In genomic region chr3:178260887-178261286, GRCh38 we compare ENCODE assay signal across 2 cellular contexts.
TF ChIP-seq lines count a peak whose summit lies in the region.

No MANE protein-coding gene starts in this region.

TF ChIP-seq in A549, 52 proteins besides CTCF, POLR2A, EP300 and RAD21 (continued from another document):
- no peak for TF ChIP-seq CHD4 (IDR thresholded peaks at IDR 0.05; ENCODE audit: borderline replicate concordance)
- TF ChIP-seq FOSL2 (IDR thresholded peaks at IDR 0.05) = no peak
- no peak for TF ChIP-seq FOSL2 (CRISPR knock-in tag; IDR thresholded peaks at IDR 0.05)
- no peak for TF ChIP-seq RNF2 (IDR thresholded peaks at IDR 0.05; ENCODE audit: borderline replicate concordance, low read depth)
- no peak for TF ChIP-seq ZNF302 (CRISPR knock-in tag; IDR thresholded peaks at IDR 0.05)
- no peak for TF ChIP-seq KDM5A (IDR thresholded peaks at IDR 0.05)
- no peak for TF ChIP-seq RCOR1 (IDR thresholded peaks at IDR 0.05; ENCODE audit: low read depth, low read length)
- no peak for TF ChIP-seq ATOH8 (CRISPR knock-in tag; IDR thresholded peaks at IDR 0.05; ENCODE audit: low read depth)
- TF ChIP-seq TP53 (CRISPR knock-in tag; IDR thresholded peaks at IDR 0.05) = no peak
- TF ChIP-seq NPAS2 (CRISPR knock-in tag; IDR thresholded peaks at IDR 0.05; ENCODE audit: borderline replicate concordance) = no peak
- TF ChIP-seq GATA3 (IDR thresholded peaks at IDR 0.05; ENCODE audit: borderline replicate concordance) = no peak
- no peak for TF ChIP-seq SREBF2 (IDR thresholded peaks at IDR 0.05)
- no peak for TF ChIP-seq ZC3H11A (IDR thresholded peaks at IDR 0.05)
- no peak for TF ChIP-seq RARB (CRISPR knock-in tag; IDR thresholded peaks at IDR 0.05)

TF ChIP-seq in K562, 482 proteins besides CTCF, POLR2A, EP300 and RAD21 (continued from another document and continues in another):
- TF ChIP-seq ZNF592 (IDR thresholded peaks at IDR 0.05) (peak; percentile 67; the same call in 1 of the 2 replicates), ZNF197 (CRISPR knock-in tag; IDR thresholded peaks at IDR 0.05; ENCODE audit: low read depth) (no peak), EHMT2 (IDR thresholded peaks at IDR 0.05) (no peak), TEAD4 (IDR thresholded peaks at IDR 0.05; ENCODE audit: low read length) (peak; percentile 95), TEAD4 (CRISPR knock-in tag; IDR thresholded peaks at IDR 0.05; ENCODE audit: borderline replicate concordance) (no peak), NFE2 (IDR thresholded peaks at IDR 0.05; ENCODE audit: low read depth) (peak; percentile 9; the same call in 1 of the 2 replicates), BRF2 (IDR thresholded peaks at IDR 0.05; ENCODE audit: borderline replicate concordance, insufficient read depth, insufficient read length) (no peak), HBP1 (CRISPR knock-in tag; IDR thresholded peaks at IDR 0.05) (no peak), IRF9 (tag; IDR thresholded peaks at IDR 0.05) (no peak), CHD1 (IDR thresholded peaks at IDR 0.05; ENCODE audit: low read length) (no peak), SMAD4 (CRISPR knock-in tag; conservative IDR thresholded peaks at IDR 0.05) (peak; percentile 97), KDM2B (CRISPR knock-in tag; IDR thresholded peaks at IDR 0.05) (no peak), SRSF9 (IDR thresholded peaks at IDR 0.05; ENCODE audit: borderline replicate concordance, low read depth, low read length) (no peak), HNRNPUL1 (IDR thresholded peaks at IDR 0.05; ENCODE audit: low read length) (no peak), RERE (CRISPR knock-in tag; IDR thresholded peaks at IDR 0.05; ENCODE audit: borderline replicate concordance) (no peak), TSC22D4 (tag; IDR thresholded peaks at IDR 0.05) (no peak), XRCC3 (IDR thresholded peaks at IDR 0.05) (no peak), SMARCA4 (IDR thresholded peaks at IDR 0.05) (peak; percentile 93), CBX5 (IDR thresholded peaks at IDR 0.05; ENCODE audit: borderline replicate concordance, low read depth) (no peak), POLR3G (IDR thresholded peaks at IDR 0.05; ENCODE audit: extremely low read depth, insufficient read length, insufficient replicate concordance) (no peak), ZNF668 (CRISPR knock-in tag; IDR thresholded peaks at IDR 0.05) (no peak), MBD1 (CRISPR knock-in tag; IDR thresholded peaks at IDR 0.05) (no peak), RREB1 (CRISPR knock-in tag; IDR thresholded peaks at IDR 0.05) (no peak), CEBPG (CRISPR knock-in tag; IDR thresholded peaks at IDR 0.05) (no peak), CEBPG (tag; conservative IDR thresholded peaks at IDR 0.05 in 1 of 2, IDR thresholded peaks at IDR 0.05 in 1 of 2) (no peak), THRA (IDR thresholded peaks at IDR 0.05) (no peak), FOXK1 (CRISPR knock-in tag; IDR thresholded peaks at IDR 0.05; ENCODE audit: borderline replicate concordance) (no peak), CBX1 (IDR thresholded peaks at IDR 0.05; ENCODE audit: low read depth) (no peak), MCM3 (IDR thresholded peaks at IDR 0.05) (no peak), ZBTB1 (CRISPR knock-in tag; IDR thresholded peaks at IDR 0.05; ENCODE audit: borderline replicate concordance, low read depth) (no peak)
